Comparison of ENCODE assay signal across 8 cellular contexts in genomic region chr6:26033942-26034354, GRCh38. TPM values are rescaled to one million over a fixed set of nuclear protein-coding genes. Genes with fewer than 3 reads are reported as not detected.
A peak's percentile ranks its signal among the peaks of the same experiment; 100 is the strongest.
DNase-seq lines count a peak whose midpoint lies in the region; ATAC-seq lines count a peak whose summit lies in the region.

No MANE protein-coding gene starts in this region.

- no peak for ATAC-seq in effector memory CD8-positive, alpha-beta T cell (replicated peaks)
- no peak for ATAC-seq in naive thymus-derived CD4-positive, alpha-beta T cell
- ATAC-seq in GM18858 (IDR thresholded peaks at IDR 0.05; ENCODE audit: unreplicated experiment), result no peak

- peak overlapping the region; percentile 84 for H3K9ac ChIP-seq in ES-I3 (ENCODE audit: low read depth, low read length)
- no peak overlapping the region for H3K9ac ChIP-seq in SK-N-MC (ENCODE audit: insufficient read length)

- CTCF ChIA-PET in naive thymus-derived CD4-positive, alpha-beta T cell (lab: Charles Lee), result interaction anchor here (0.9 kb wide), 1 partner anchor 9 kb away, joined by 3 read pairs; no protein-coding TSS in a partner anchor

- H3K36me3 Mint-ChIP-seq in effector memory CD8-positive, alpha-beta T cell (ENCODE audit: insufficient read depth), result peaks cover 28% of the 10 kb centered on the region
- no peaks in the 10 kb centered on the region for H3K36me3 Mint-ChIP-seq in naive thymus-derived CD4-positive, alpha-beta T cell

- POLR2A ChIA-PET in naive thymus-derived CD4-positive, alpha-beta T cell (lab: Charles Lee), result interaction anchor here (0.8 to 42.5 kb wide), 18 partner anchors 11 to 1860 kb away, joined by 3 to 2497 read pairs (median 39); a partner anchor contains a TSS

- no peaks in the 10 kb centered on the region for H3K27me3 Mint-ChIP-seq in effector memory CD8-positive, alpha-beta T cell
- H3K27me3 Mint-ChIP-seq in naive thymus-derived CD4-positive, alpha-beta T cell, result peaks cover 0 to 4% (median 0%) of the 10 kb centered on the region in 5 donors

- peaks cover 24 to 41% of the 10 kb centered on the region in 2 donors for H3K4me1 Mint-ChIP-seq in effector memory CD8-positive, alpha-beta T cell (ENCODE audit: low read depth in 2 of 2)
- H3K4me1 Mint-ChIP-seq in naive thymus-derived CD4-positive, alpha-beta T cell, result peaks cover 14 to 58% (median 30%) of the 10 kb centered on the region in 7 donors

- peak overlapping the region; percentile 87 to 93 for H3K4me3 Mint-ChIP-seq in effector memory CD8-positive, alpha-beta T cell
- peak overlapping the region; percentile 89 to 98 (median 96) for H3K4me3 Mint-ChIP-seq in naive thymus-derived CD4-positive, alpha-beta T cell

- peaks cover 18% of the 10 kb centered on the region for H3K4me1 ChIP-seq in ES-I3 (ENCODE audit: insufficient read depth, low read length)
- peaks cover 15 to 26% of the 10 kb centered on the region in 2 donors for H3K4me1 ChIP-seq in naive thymus-derived CD4-positive, alpha-beta T cell (ENCODE audit: control insufficient read depth in 2 of 2, insufficient read depth in 2 of 2, low read length in 2 of 2)

- H3K36me3 ChIP-seq in ES-I3 (ENCODE audit: insufficient read depth, low read length), result no peaks in the 10 kb centered on the region
- H3K36me3 ChIP-seq in SK-N-MC (ENCODE audit: insufficient read depth, low read length), result no peaks in the 10 kb centered on the region
- H3K36me3 ChIP-seq in naive thymus-derived CD4-positive, alpha-beta T cell (ENCODE audit: control insufficient read depth in 2 of 3, insufficient read depth in 3 of 3, low read length in 3 of 3), result no peaks in the 10 kb centered on the region

- intact Hi-C loops in naive thymus-derived CD4-positive, alpha-beta T cell (cut with micrococcal nuclease), result loop anchor here (1.0 to 5.0 kb wide), 12 partner anchors 9 to 1858 kb away; a partner anchor contains a TSS

- no peak overlapping the region for H3K4me3 ChIP-seq in SK-N-MC
- peak overlapping the region; percentile 70 for H3K4me3 ChIP-seq in naive thymus-derived CD4-positive, alpha-beta T cell (ENCODE audit: low read length)

- peak overlapping the region; percentile 99 for H3K27ac ChIP-seq in SK-N-MC
- H3K27ac ChIP-seq in naive thymus-derived CD4-positive, alpha-beta T cell (ENCODE audit: low read depth, low read length), result peak overlapping the region; percentile 69

- no peaks in the 10 kb centered on the region for H3K9me3 ChIP-seq in ES-I3 (ENCODE audit: control insufficient read depth, insufficient read depth, low read length)
- no peaks in the 10 kb centered on the region for H3K9me3 ChIP-seq in SK-N-MC (ENCODE audit: low read depth, low read length)
- no peaks in the 10 kb centered on the region for H3K9me3 ChIP-seq in naive thymus-derived CD4-positive, alpha-beta T cell (ENCODE audit: control insufficient read depth in 2 of 3, low read length in 3 of 3)

- no peaks in the 10 kb centered on the region for H3K27me3 ChIP-seq in naive thymus-derived CD4-positive, alpha-beta T cell (ENCODE audit: control insufficient read depth in 2 of 2, insufficient read depth in 2 of 2, low read length in 2 of 2)

- no peaks in the 10 kb centered on the region for H3K9me3 Mint-ChIP-seq in effector memory CD8-positive, alpha-beta T cell
- no peaks in the 10 kb centered on the region for H3K9me3 Mint-ChIP-seq in naive thymus-derived CD4-positive, alpha-beta T cell

- DNase-seq in SK-N-MC (ENCODE audit: low read depth, low spot score) (no peak), NCI-H526 (lab: John Stamatoyannopoulos, UW) (no peak), RPMI8226 (no peak), CD1c-positive myeloid dendritic cell (ENCODE audit: extremely low spot score) (no peak)
- DNase-seq in effector memory CD8-positive, alpha-beta T cell, result no peak
- DNase-seq in naive thymus-derived CD4-positive, alpha-beta T cell, result peak in 2 of 9 donors; percentile 13 to 52

- H3K27ac Mint-ChIP-seq in effector memory CD8-positive, alpha-beta T cell, result peak overlapping the region; percentile 93 to 95
- peak overlapping the region; percentile 93 to 98 (median 96) for H3K27ac Mint-ChIP-seq in naive thymus-derived CD4-positive, alpha-beta T cell

RNA-seq across cellular contexts. Expression of gene HFE, which starts 53.3 kb away (rescaled TPM):
- total RNA-seq in naive thymus-derived CD4-positive, alpha-beta T cell, result 1 to 10 TPM; 1.5 to 4.6 (median 2.5) TPM
- polyA plus RNA-seq in naive thymus-derived CD4-positive, alpha-beta T cell, result under 1 TPM; 0.65 to 0.85 TPM
